Comparison of ENCODE assay signal across 14 cellular contexts in genomic region chr12:112370868-112371510, GRCh38.
"Had no signal": no experiment of that assay in that cellular context is flagged by ENCODE, and none has a peak within 500 bp of the region (broad histone marks: within the 10 kb centered on the region; RNA-seq: fewer than 3 reads in every experiment).

No MANE protein-coding gene starts in this region.

- ATAC-seq: left lobe of liver; naive thymus-derived CD4-positive, alpha-beta T cell had no signal

- H3K27me3 ChIP-seq: esophagus muscularis mucosa, hepatocyte, ovary, stomach, testis, upper lobe of left lung had no signal

- H3K27me3 Mint-ChIP-seq: naive thymus-derived CD4-positive, alpha-beta T cell had no signal

- H3K4me3 ChIP-seq: esophagus muscularis mucosa, hepatocyte, ovary, stomach, testis, upper lobe of left lung had no signal

- H3K4me3 Mint-ChIP-seq: naive thymus-derived CD4-positive, alpha-beta T cell had no signal

- H3K4me1 ChIP-seq: testis had no signal

- DNase-seq: activated CD4-positive, alpha-beta T cell treated with anti-CD3 and anti-CD28 coated beads, Interleukin-2, amount 50 U/mL, for 1 hour; activated naive CD4-positive, alpha-beta T cell; activated T-cell treated with anti-CD3 and anti-CD28 coated beads for 4 hours; caudate nucleus; islet precursor cell; naive thymus-derived CD4-positive, alpha-beta T cell; ovary; stimulated activated CD4-positive, alpha-beta T cell treated with anti-CD3 and anti-CD28 coated beads, Interleukin-1b, Interleukin-23, amount 100 ng/mL, for 48 hours; stomach; testis; upper lobe of left lung had no signal

- H3K27ac Mint-ChIP-seq: naive thymus-derived CD4-positive, alpha-beta T cell had no signal

- H3K27ac ChIP-seq: hepatocyte, ovary, stomach, testis, upper lobe of left lung had no signal

- H3K36me3 ChIP-seq: esophagus muscularis mucosa, ovary, upper lobe of left lung had no signal

- H3K9me3 Mint-ChIP-seq: naive thymus-derived CD4-positive, alpha-beta T cell had no signal

- H3K9me3 ChIP-seq: esophagus muscularis mucosa, ovary, stomach, testis, upper lobe of left lung had no signal
